Comparison of ENCODE assay signal across 21 cellular contexts in the genomic region with DNA sequence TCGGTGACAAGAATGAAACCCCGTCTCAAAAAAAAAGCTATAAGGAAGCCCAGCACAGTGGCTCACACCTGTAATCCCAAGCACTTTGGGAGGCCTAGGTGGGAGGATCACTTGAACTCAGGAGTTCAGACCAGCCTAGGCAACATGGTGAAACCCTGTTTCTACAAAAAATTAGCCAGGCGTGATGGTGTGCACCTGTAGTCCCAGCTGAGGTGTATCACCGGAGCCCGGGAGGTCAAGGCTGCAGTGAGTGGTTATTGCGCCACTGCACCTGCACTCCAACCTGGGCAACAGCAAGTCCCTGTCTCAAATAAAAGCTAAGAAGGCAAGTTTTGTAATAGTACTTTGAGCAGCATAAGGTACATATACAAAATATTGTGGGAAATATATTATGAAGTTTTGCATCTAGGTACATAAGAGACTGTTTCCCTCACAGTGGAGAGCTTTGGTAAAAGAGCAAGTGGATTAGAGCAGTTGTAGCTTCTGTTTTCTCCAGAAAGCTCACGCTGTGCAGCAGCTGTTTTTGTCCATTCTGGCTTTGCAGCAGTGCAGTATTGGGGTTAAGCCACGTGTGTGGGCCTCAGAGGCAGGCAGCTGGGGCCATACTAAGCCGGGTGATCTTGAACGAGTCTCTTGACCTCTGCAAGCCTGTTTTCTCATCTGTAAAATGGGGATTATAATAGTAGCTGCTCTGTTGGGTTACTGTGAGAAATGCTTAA. TPM values are rescaled to one million over a fixed set of nuclear protein-coding genes. Genes with fewer than 3 reads are reported as not detected.
DNase-seq lines count a peak whose midpoint lies in the region; ATAC-seq, FAIRE-seq and TF ChIP-seq lines count a peak whose summit lies in the region.
"Had no signal": no experiment of that assay in that cellular context is flagged by ENCODE, and none has a peak within 500 bp of the region (broad histone marks: within the 10 kb centered on the region; RNA-seq: fewer than 3 reads in every experiment).

No MANE protein-coding gene starts in this region.

- no peak overlapping the region for H2BK15ac ChIP-seq in IMR-90 (ENCODE audit: low read depth, low read length)

- TF ChIP-seq RAD21 in IMR-90 (IDR thresholded peaks at IDR 0.05; ENCODE audit: low read length): no peak

- H3K9me3 Mint-ChIP-seq in brain (peaks cover 0 to 4% (median 0%) of the 10 kb centered on the region in 5 experiments), nephron (no peaks in the 10 kb centered on the region)
- H3K9me3 Mint-ChIP-seq: CD4-positive, alpha-beta memory T cell had no signal

- CTCF ChIA-PET in IMR-90 (lab: Yijun Ruan, JAX): interaction anchor here (0.8 kb wide), 1 partner anchor 13 kb away, joined by 3 read pairs; no protein-coding TSS in a partner anchor

- no peak overlapping the region for H3K4ac ChIP-seq in IMR-90 (ENCODE audit: low read depth, low read length)

- no peak overlapping the region for H4K8ac ChIP-seq in IMR-90 (ENCODE audit: low read depth in 2 of 2, low read length in 2 of 2)

- H3K36me3 Mint-ChIP-seq in brain: peaks cover 18% of the 10 kb centered on the region
- peaks cover 8% of the 10 kb centered on the region for H3K36me3 Mint-ChIP-seq in nephron (ENCODE audit: low read depth)

- no peak for FAIRE-seq in GM19239 (lab: Jason Lieb, UNC)

- H2BK20ac ChIP-seq in IMR-90 (ENCODE audit: low read depth, low read length): no peak overlapping the region

- no peak overlapping the region for H2BK5ac ChIP-seq in IMR-90 (ENCODE audit: low read depth, low read length, poor library complexity, severe bottlenecking)

- no peak for TF ChIP-seq POLR2A in IMR-90 (IDR thresholded peaks at IDR 0.05; ENCODE audit: low read depth, low read length)

- dilution Hi-C loops in IMR-90 (cut with HindIII; ENCODE audit: low sequenced_read_pairs, unreplicated experiment): no loop called here

- H3K4me2 ChIP-seq in IMR-90 (ENCODE audit: low read depth, low read length): no peak overlapping the region

- no peak overlapping the region for H2AFZ ChIP-seq in IMR-90 (replicated peaks; ENCODE audit: low read length, poor library complexity)
- H2AFZ ChIP-seq: GM23248 had no signal

- no peak overlapping the region for H3K9ac ChIP-seq in IMR-90 (ENCODE audit: low read depth, low read length)
- H3K9ac ChIP-seq: GM23248 had no signal

- H3K56ac ChIP-seq in IMR-90 (ENCODE audit: extremely low read depth, insufficient read depth, low read length): no peak overlapping the region

- intact Hi-C loops in IMR-90 (cut with micrococcal nuclease): no loop called here
- intact Hi-C loops in left ventricle myocardium superior (cut with micrococcal nuclease): no loop called here
- intact Hi-C loops in posterior cingulate gyrus (cut with DNase I): no loop called here

- no peak overlapping the region for H3K14ac ChIP-seq in IMR-90 (replicated peaks; ENCODE audit: low read depth, low read length)

- H3K36me3 ChIP-seq in IMR-90 (ENCODE audit: control insufficient read depth, insufficient read depth, low read length): no peaks in the 10 kb centered on the region
- H3K36me3 ChIP-seq: gastrocnemius medialis, suprapubic skin had no signal

- ATAC-seq in IMR-90 (ENCODE audit: low read depth) (no peak), left ventricle myocardium superior (no peak), GM18517 (IDR thresholded peaks at IDR 0.05; ENCODE audit: unreplicated experiment) (no peak)
- ATAC-seq: esophagus mucosa, gastrocnemius medialis had no signal

- no peak overlapping the region for H3K18ac ChIP-seq in IMR-90 (ENCODE audit: low read depth, low read length)

- H3K4me1 Mint-ChIP-seq in brain: peaks cover 80% of the 10 kb centered on the region
- H3K4me1 Mint-ChIP-seq in nephron: peaks cover 49% of the 10 kb centered on the region

- DNase-seq in IMR-90: no peak
- peak; percentile 26 for DNase-seq in NCI-H524 treated with DMSO at 0.1 percent for 48 hours (lab: John Stamatoyannopoulos, UW)
- DNase-seq in GM19239 (ENCODE audit: insufficient read length, low spot score): no peak
- DNase-seq in left ventricle myocardium superior: no peak
- DNase-seq in posterior cingulate gyrus: no peak
- DNase-seq: activated CD4-positive, alpha-beta T cell treated with anti-CD3 and anti-CD28 coated beads, Interleukin-2, amount 50 U/mL, for 4 hours; activated naive CD4-positive, alpha-beta T cell treated with Interleukin-2 at 50 U/mL for 16 hours; CD4-positive, alpha-beta memory T cell; central memory CD4-positive, alpha-beta T cell; DMS79 treated with DMSO at 0.1 percent for 48 hours; effector CD4-positive, alpha-beta T cell; gastrocnemius medialis; GM23248; Kasumi-1; kidney glomerular epithelial cell; midbrain had no signal

- no peak overlapping the region for H4K5ac ChIP-seq in IMR-90 (ENCODE audit: low read depth, low read length)

- in situ Hi-C loops in IMR-90 (cut with MboI; ENCODE audit: low sequenced_read_pairs): no loop called here

- H4K91ac ChIP-seq in IMR-90 (ENCODE audit: insufficient read depth, low read depth, low read length): no peak overlapping the region

- peaks cover 16% of the 10 kb centered on the region for H4K20me1 ChIP-seq in IMR-90 (ENCODE audit: insufficient read depth, low read length)

- POLR2A ChIA-PET in IMR-90 (lab: Charles Lee; ENCODE audit: unreplicated experiment): no interaction called here

- no peak overlapping the region for H2AK9ac ChIP-seq in IMR-90 (replicated peaks; ENCODE audit: low read depth, low read length, poor library complexity)

- no peak overlapping the region for H3K4me3 ChIP-seq in IMR-90 (ENCODE audit: insufficient read depth, low read depth, low read length)
- H3K4me3 ChIP-seq: gastrocnemius medialis, GM23248, suprapubic skin had no signal

- no peak for TF ChIP-seq CTCF in IMR-90 (conservative IDR thresholded peaks at IDR 0.05; ENCODE audit: low read depth, low read length)
- no peak for TF ChIP-seq CTCF in brain (conservative IDR thresholded peaks at IDR 0.05)
- no peak for TF ChIP-seq CTCF in nephron (IDR thresholded peaks at IDR 0.05; ENCODE audit: unreplicated experiment in 3 of 3)

- H3K27ac Mint-ChIP-seq in brain (peak overlapping the region in 4 of 5 experiments; percentile 45 to 95 (median 84)), nephron (peak overlapping the region; percentile 56 to 67 (median 66))

- no peaks in the 10 kb centered on the region for H3K9me3 ChIP-seq in IMR-90 (ENCODE audit: control insufficient read depth, insufficient read depth, low read length)
- H3K9me3 ChIP-seq: gastrocnemius medialis, suprapubic skin had no signal

- H3K27me3 ChIP-seq in IMR-90 (ENCODE audit: control insufficient read depth, insufficient read depth, low read length): no peaks in the 10 kb centered on the region
- H3K27me3 ChIP-seq: gastrocnemius medialis, suprapubic skin had no signal

- no peak overlapping the region for H2AK5ac ChIP-seq in IMR-90 (ENCODE audit: low read depth, low read length)

- H3K23ac ChIP-seq in IMR-90 (ENCODE audit: low read depth, low read length): no peak overlapping the region

- peaks cover 45 to 77% of the 10 kb centered on the region in 2 experiments for H3K79me1 ChIP-seq in IMR-90 (ENCODE audit: low read depth in 1 of 2, low read length in 2 of 2)

- no TSS peak for BruUV-seq in IMR-90 (replicated peaks; lab: Mats Ljungman, UMichigan)

- 93% methylated on average over 4 of the region's 10 CpGs; no CpG with 5 or more reads in 1 of the 2 experiments for WGBS in IMR-90 (ENCODE audit: extremely low coverage in 2 of 2, insufficient read length in 1 of 2), 2 experiments

- H3K27ac ChIP-seq in IMR-90 (ENCODE audit: insufficient read depth, low read length): no peak overlapping the region
- H3K27ac ChIP-seq: gastrocnemius medialis, GM23248, suprapubic skin had no signal

- no peak overlapping the region for H3K4me3 Mint-ChIP-seq in brain
- H3K4me3 Mint-ChIP-seq in nephron: no peak overlapping the region
- H3K4me3 Mint-ChIP-seq: CD4-positive, alpha-beta memory T cell had no signal

- H2BK120ac ChIP-seq in IMR-90 (ENCODE audit: low read depth, low read length): no peak overlapping the region

- H3K4me1 ChIP-seq in IMR-90 (ENCODE audit: control insufficient read depth, insufficient read depth, low read length): peaks cover 8% of the 10 kb centered on the region

- H3K27me3 Mint-ChIP-seq in brain (no peaks in the 10 kb centered on the region), nephron (ENCODE audit: low read depth) (no peaks in the 10 kb centered on the region)
- H3K27me3 Mint-ChIP-seq: CD4-positive, alpha-beta memory T cell had no signal

- H3K9me1 ChIP-seq in IMR-90 (ENCODE audit: insufficient read depth, low read length): peaks cover 25% of the 10 kb centered on the region

TF ChIP-seq in IMR-90, 13 proteins besides CTCF, POLR2A, EP300 and RAD21:
- TF ChIP-seq CEBPB (IDR thresholded peaks at IDR 0.05; ENCODE audit: low read depth, low read length) (0 out of 2 replicates have a peak, but pooled peaks have one; percentile 27), USF2 (IDR thresholded peaks at IDR 0.05; ENCODE audit: low read depth, low read length) (no peak)

RNA-seq across cellular contexts. Expression of gene ARHGAP35, which starts 35.4 kb away (rescaled TPM):
- total RNA-seq in IMR-90 (2012; rRNA removed): 28.9 and 29.0 TPM in 2 replicates
- polyA plus RNA-seq in IMR-90 (2012; rRNA removed): 16.4 and 18.7 TPM in 2 replicates
- 10.3 and 12.5 TPM in 2 replicates for polyA plus RNA-seq in IMR-90 (2012; cell fraction: cytosol; rRNA removed)
- polyA plus RNA-seq in IMR-90 (2012; cell fraction: nucleus; rRNA removed; ENCODE audit: low replicate concordance): 17.8 and 19.1 TPM in 2 replicates
- 46.0 TPM for polyA plus RNA-seq in brain (ENCODE audit: insufficient read depth, low read depth, low replicate concordance)
- total RNA-seq in left ventricle myocardium superior: 69.7 TPM

RNA-seq across cellular contexts. Expression of gene AP2S1, which starts 45.6 kb away (rescaled TPM):
- 134 and 144 TPM in 2 replicates for total RNA-seq in IMR-90 (2012; rRNA removed)
- polyA plus RNA-seq in IMR-90 (2012; rRNA removed): 274 and 374 TPM in 2 replicates
- polyA plus RNA-seq in IMR-90 (2012; cell fraction: cytosol; rRNA removed): 459 and 604 TPM in 2 replicates
- polyA plus RNA-seq in IMR-90 (2012; cell fraction: nucleus; rRNA removed; ENCODE audit: low replicate concordance): 129 and 153 TPM in 2 replicates
- 223 TPM for polyA plus RNA-seq in brain (ENCODE audit: insufficient read depth, low read depth, low replicate concordance)
- 85.2 TPM for total RNA-seq in left ventricle myocardium superior
